In genomic region chr1:116489231-116489697, GRCh38 we compare ENCODE assay signal across 10 cellular contexts.
DNase-seq lines count a peak whose midpoint lies in the region; ATAC-seq and TF ChIP-seq lines count a peak whose summit lies in the region.
"Had no signal": no experiment of that assay in that cellular context is flagged by ENCODE, and none has a peak within 500 bp of the region (broad histone marks: within the 10 kb centered on the region; RNA-seq: fewer than 3 reads in every experiment).

No MANE protein-coding gene starts in this region.

- peaks cover 6% of the 10 kb centered on the region for H3K27me3 Mint-ChIP-seq in neural progenitor cell (ENCODE audit: insufficient read depth, low read depth)
- H3K27me3 Mint-ChIP-seq in CD8-positive, alpha-beta memory T cell: no peaks in the 10 kb centered on the region

- H3K27me3 ChIP-seq in duodenal mucosa (ENCODE audit: control insufficient read depth in 1 of 2, insufficient read depth in 2 of 2, low read length in 2 of 2) (no peaks in the 10 kb centered on the region), neural progenitor cell (no peaks in the 10 kb centered on the region)
- no peaks in the 10 kb centered on the region for H3K27me3 ChIP-seq in CD8-positive, alpha-beta memory T cell (ENCODE audit: insufficient read depth, low read length, poor library complexity, severe bottlenecking)

- H3K4me3 Mint-ChIP-seq in neural progenitor cell: no peak overlapping the region
- no peak overlapping the region for H3K4me3 Mint-ChIP-seq in CD8-positive, alpha-beta memory T cell
- H3K4me3 Mint-ChIP-seq: activated CD8-positive, alpha-beta T cell treated with anti-CD3 and anti-CD28 coated beads, Interleukin-2, amount 10 ng/mL, durations not matched to agents 7 days and 5 days had no signal

- H3K4me1 Mint-ChIP-seq in neural progenitor cell: peaks cover 26% of the 10 kb centered on the region
- peaks cover 0 to 7% (median 4%) of the 10 kb centered on the region in 3 donors for H3K4me1 Mint-ChIP-seq in CD8-positive, alpha-beta memory T cell

- no peak overlapping the region for H3K27ac Mint-ChIP-seq in neural progenitor cell
- peak overlapping the region in 1 of 8 donors; percentile 51 for H3K27ac Mint-ChIP-seq in CD8-positive, alpha-beta memory T cell
- H3K27ac Mint-ChIP-seq: activated CD8-positive, alpha-beta T cell treated with anti-CD3 and anti-CD28 coated beads, Interleukin-2, amount 10 ng/mL, durations not matched to agents 7 days and 5 days had no signal

- DNase-seq in LHCN-M2 (ENCODE audit: low read depth) (peak; percentile 41), neural progenitor cell (ENCODE audit: low spot score) (peak; percentile 49), NCI-H524 treated with DMSO at 0.1 percent for 48 hours (lab: John Stamatoyannopoulos, UW) (no peak), Kasumi-1 (lab: John Stamatoyannopoulos, UW) (no peak)
- no peak for DNase-seq in activated CD4-positive, alpha-beta T cell treated with anti-CD3 and anti-CD28 coated beads, Interleukin-2, amount 50 U/mL, for 1 hour
- DNase-seq in CD8-positive, alpha-beta memory T cell: no peak
- DNase-seq: activated CD8-positive, alpha-beta T cell treated with anti-CD3 and anti-CD28 coated beads, Interleukin-2, amount 10 ng/mL, durations not matched to agents 7 days and 5 days; stimulated activated CD4-positive, alpha-beta T cell treated with anti-CD3 and anti-CD28 coated beads, Interleukin-15, amount 100 ng/mL, for 24 hours had no signal

- H3K36me3 Mint-ChIP-seq in neural progenitor cell: no peaks in the 10 kb centered on the region
- H3K36me3 Mint-ChIP-seq in CD8-positive, alpha-beta memory T cell: no peaks in the 10 kb centered on the region

- H3K4me1 ChIP-seq in duodenal mucosa (ENCODE audit: control insufficient read depth in 1 of 2, insufficient read depth in 2 of 2, low read length in 2 of 2) (peaks cover 44 to 73% of the 10 kb centered on the region in 2 donors), neural progenitor cell (peaks cover 15% of the 10 kb centered on the region)
- no peaks in the 10 kb centered on the region for H3K4me1 ChIP-seq in CD8-positive, alpha-beta memory T cell (ENCODE audit: insufficient read depth, low read length)

- peak; percentile 60 for ATAC-seq in GM18511 (IDR thresholded peaks at IDR 0.05; ENCODE audit: unreplicated experiment)
- ATAC-seq: activated CD8-positive, alpha-beta T cell treated with anti-CD3 and anti-CD28 coated beads, Interleukin-2, amount 10 ng/mL, durations not matched to agents 7 days and 5 days had no signal

- H3K4me2 ChIP-seq in neural progenitor cell: no peak overlapping the region

- H3K36me3 ChIP-seq in duodenal mucosa (ENCODE audit: control insufficient read depth in 1 of 2, insufficient read depth in 2 of 2, low read length in 2 of 2) (no peaks in the 10 kb centered on the region), neural progenitor cell (no peaks in the 10 kb centered on the region)
- no peaks in the 10 kb centered on the region for H3K36me3 ChIP-seq in CD8-positive, alpha-beta memory T cell (ENCODE audit: insufficient read depth, low read length)

- H3F3A ChIP-seq in neural progenitor cell (ENCODE audit: low read depth): peaks cover 4% of the 10 kb centered on the region

- no peaks in the 10 kb centered on the region for H3K9me3 Mint-ChIP-seq in neural progenitor cell
- H3K9me3 Mint-ChIP-seq in CD8-positive, alpha-beta memory T cell: no peaks in the 10 kb centered on the region

- H3K79me2 ChIP-seq in neural progenitor cell (ENCODE audit: low read depth): no peaks in the 10 kb centered on the region

- H3K9me3 ChIP-seq in duodenal mucosa (ENCODE audit: control insufficient read depth in 1 of 2, low read length in 2 of 2) (no peaks in the 10 kb centered on the region), neural progenitor cell (ENCODE audit: low read depth) (no peaks in the 10 kb centered on the region)
- no peaks in the 10 kb centered on the region for H3K9me3 ChIP-seq in CD8-positive, alpha-beta memory T cell (ENCODE audit: low read length)

- TF ChIP-seq CTCF in neural progenitor cell (IDR thresholded peaks at IDR 0.05): no peak

- H3K4me3 ChIP-seq in duodenal mucosa (ENCODE audit: low read depth in 1 of 2, low read length in 2 of 2): no peak overlapping the region
- no peak overlapping the region for H3K4me3 ChIP-seq in neural progenitor cell
- H3K4me3 ChIP-seq in CD8-positive, alpha-beta memory T cell (ENCODE audit: low read length): no peak overlapping the region

- H3K9ac ChIP-seq in duodenal mucosa (ENCODE audit: low read depth in 1 of 2, low read length in 2 of 2) (peak overlapping the region in 1 of 2 donors; percentile 9), neural progenitor cell (no peak overlapping the region)

- peak overlapping the region; percentile 51 for H3K27ac ChIP-seq in duodenal mucosa (ENCODE audit: low read depth, low read length)
- H3K27ac ChIP-seq in neural progenitor cell: no peak overlapping the region
- no peak overlapping the region for H3K27ac ChIP-seq in CD8-positive, alpha-beta memory T cell (ENCODE audit: low read depth, low read length)

- no peak overlapping the region for H2AFZ ChIP-seq in neural progenitor cell (replicated peaks)

- CTCF ChIA-PET in CD8-positive, alpha-beta memory T cell (lab: Charles Lee): interaction anchor here (0.8 to 12.0 kb wide), 4 partner anchors 10 to 348 kb away, joined by 3 to 202 read pairs (median 61); no protein-coding TSS in a partner anchor

- POLR2A ChIA-PET in CD8-positive, alpha-beta memory T cell (lab: Charles Lee): no interaction called here

- H4K20me1 ChIP-seq in neural progenitor cell (ENCODE audit: low read depth): no peaks in the 10 kb centered on the region

Comparison
In these comparisons a context has a peak if more than half of its experiments do, and no peak if none do; other contexts are left out.
1. DNase-seq: peak in LHCN-M2 (single experiment) and neural progenitor cell (single experiment); none in NCI-H524 treated with DMSO at 0.1 percent for 48 hours (single experiment), activated CD4-positive, alpha-beta T cell treated with anti-CD3 and anti-CD28 coated beads, Interleukin-2, amount 50 U/mL, for 1 hour (single experiment), CD8-positive, alpha-beta memory T cell (0 of 5) and Kasumi-1 (0 of 2).